Comparison of ENCODE assay signal across 13 cellular contexts in genomic region chr17:81389585-81389984, GRCh38. TPM values are rescaled to one million over a fixed set of nuclear protein-coding genes. Genes with fewer than 3 reads are reported as not detected.
A peak's percentile ranks its signal among the peaks of the same experiment; 100 is the strongest.
DNase-seq lines count a peak whose midpoint lies in the region; ATAC-seq and TF ChIP-seq lines count a peak whose summit lies in the region.
"Had no signal": no experiment of that assay in that cellular context is flagged by ENCODE, and none has a peak within 500 bp of the region (broad histone marks: within the 10 kb centered on the region; RNA-seq: fewer than 3 reads in every experiment).

No MANE protein-coding gene starts in this region.

- no TSS peak for BruUV-seq in PC-3 (replicated peaks; lab: Mats Ljungman, UMichigan)

- H4K20me1 ChIP-seq in PC-3 (ENCODE audit: low read length) = no peaks in the 10 kb centered on the region

- H3K27ac ChIP-seq in skeletal muscle tissue (ENCODE audit: low read depth, low read length) = peak overlapping the region; percentile 93
- no peak overlapping the region for H3K27ac ChIP-seq in PC-3 (ENCODE audit: low read length)
- H3K27ac ChIP-seq: foreskin keratinocyte had no signal

- no peaks in the 10 kb centered on the region for H3F3A ChIP-seq in PC-3 (ENCODE audit: low read length, unreplicated experiment)

- H3K27me3 ChIP-seq in adipocyte (replicated peaks; ENCODE audit: control insufficient read depth, insufficient read depth, low read length) (no peaks in the 10 kb centered on the region), iPS-15b (ENCODE audit: control insufficient read depth, insufficient read depth, low read length) (peaks cover 82% of the 10 kb centered on the region), skeletal muscle tissue (ENCODE audit: control insufficient read depth in 3 of 3, insufficient read depth in 3 of 3, low read length in 3 of 3) (peaks cover 0 to 3% (median 0%) of the 10 kb centered on the region in 3 donors), PC-3 (ENCODE audit: low read length) (no peaks in the 10 kb centered on the region)

- no peak overlapping the region for H3K4me2 ChIP-seq in PC-3 (ENCODE audit: low read length)

- POLR2A ChIA-PET in PC-3 (lab: Charles Lee; ENCODE audit: unreplicated experiment) = no interaction called here

- H3K9ac ChIP-seq in adipocyte (ENCODE audit: low read length) (peak overlapping the region; percentile 95), iPS-15b (ENCODE audit: low read depth, low read length) (no peak overlapping the region), skeletal muscle tissue (ENCODE audit: low read depth in 1 of 3, low read length in 3 of 3) (peak overlapping the region in 1 of 3 donors; percentile 96), PC-3 (ENCODE audit: low read length) (no peak overlapping the region)

- CTCF ChIA-PET in PC-3 (lab: Charles Lee) = no interaction called here

- H2AFZ ChIP-seq in PC-3 (ENCODE audit: low read length) = no peak overlapping the region

- intact Hi-C loops in PC-3 (cut with micrococcal nuclease) = no loop called here

- no peaks in the 10 kb centered on the region for H3K9me3 ChIP-seq in adipocyte (ENCODE audit: control insufficient read depth, low read length)
- no peaks in the 10 kb centered on the region for H3K9me3 ChIP-seq in iPS-15b (ENCODE audit: control insufficient read depth, insufficient read depth, low read length)
- H3K9me3 ChIP-seq in skeletal muscle tissue (ENCODE audit: control insufficient read depth in 3 of 3, low read length in 3 of 3) = no peaks in the 10 kb centered on the region
- H3K9me3 ChIP-seq in PC-3 (ENCODE audit: low read length) = no peaks in the 10 kb centered on the region

- TF ChIP-seq CTCF in AG10803 (conservative IDR thresholded peaks at IDR 0.05; ENCODE audit: low read length) (no peak), PC-3 (conservative IDR thresholded peaks at IDR 0.05; ENCODE audit: low read depth, low read length) (no peak)

- H3K4me1 ChIP-seq in adipocyte (ENCODE audit: control insufficient read depth, insufficient read depth, low read length) (peaks cover 52% of the 10 kb centered on the region), iPS-15b (ENCODE audit: control insufficient read depth, insufficient read depth, low read length) (peaks cover 4% of the 10 kb centered on the region), skeletal muscle tissue (ENCODE audit: control insufficient read depth in 3 of 3, insufficient read depth in 3 of 3, low read length in 3 of 3) (peaks cover 52 to 67% (median 58%) of the 10 kb centered on the region in 3 donors), PC-3 (ENCODE audit: insufficient read depth, low read length) (peaks cover 32% of the 10 kb centered on the region)
- H3K4me1 ChIP-seq: foreskin keratinocyte had no signal

- peaks cover 27% of the 10 kb centered on the region for H3K79me2 ChIP-seq in PC-3 (ENCODE audit: low read length)

- H3K9me2 ChIP-seq in PC-3 (replicated peaks; ENCODE audit: low read length) = no peaks in the 10 kb centered on the region

- DNase-seq in AG10803 (ENCODE audit: low read depth) = peak; percentile 13
- DNase-seq in adipocyte (ENCODE audit: low read depth) = no peak
- no peak for DNase-seq in epidermal melanocyte (ENCODE audit: insufficient read length, low spot score)
- DNase-seq in activated gamma-delta T cell treated with Interleukin-2 at 50 U/mL for 16 hours = no peak
- no peak for DNase-seq in PC-3
- DNase-seq: activated CD4-positive, alpha-beta T cell treated with anti-CD3 and anti-CD28 coated beads, Interleukin-2, amount 50 U/mL, for 48 hours; activated effector memory CD4-positive, alpha-beta T cell treated with Interleukin-2 at 50 U/mL for 16 hours; foreskin keratinocyte; Karpas-422; T-helper 2 cell had no signal

- no peak for ATAC-seq in GM18873 (IDR thresholded peaks at IDR 0.05; ENCODE audit: low FRiP score, unreplicated experiment)
- no peak for ATAC-seq in PC-3
- ATAC-seq: foreskin keratinocyte had no signal

- H3K4me3 ChIP-seq in AG10803 (ENCODE audit: low read length) (no peak overlapping the region), adipocyte (ENCODE audit: low read length) (peak overlapping the region; percentile 24), iPS-15b (ENCODE audit: low read depth, low read length) (peak overlapping the region; percentile 32), skeletal muscle tissue (ENCODE audit: low read length in 3 of 3) (peak overlapping the region in 1 of 3 donors; percentile 83), PC-3 (ENCODE audit: low read length) (no peak overlapping the region)

- H3K36me3 ChIP-seq in adipocyte (ENCODE audit: control insufficient read depth, insufficient read depth, low read length, severe bottlenecking) = no peaks in the 10 kb centered on the region
- H3K36me3 ChIP-seq in iPS-15b (ENCODE audit: control insufficient read depth, insufficient read depth, low read length) = no peaks in the 10 kb centered on the region
- H3K36me3 ChIP-seq in skeletal muscle tissue (ENCODE audit: control insufficient read depth in 3 of 3, insufficient read depth in 3 of 3, low read length in 3 of 3) = peaks cover 0 to 3% (median 3%) of the 10 kb centered on the region in 3 donors
- no peaks in the 10 kb centered on the region for H3K36me3 ChIP-seq in PC-3 (ENCODE audit: low read depth, low read length)

RNA-seq across cellular contexts. Expression of gene BAHCC1, which starts 5.7 kb away (rescaled TPM):
- total RNA-seq in skeletal muscle tissue (8.4 TPM), PC-3 (2014; rRNA removed) (9.9 and 16.9 TPM in 2 replicates)

Comparison
In these comparisons a context has a peak if more than half of its experiments do, and no peak if none do; other contexts are left out.
1. H3K4me3 ChIP-seq: peak in adipocyte (single experiment) and iPS-15b (single experiment); none in AG10803 (single experiment) and PC-3 (single experiment).